In the genomic region with DNA sequence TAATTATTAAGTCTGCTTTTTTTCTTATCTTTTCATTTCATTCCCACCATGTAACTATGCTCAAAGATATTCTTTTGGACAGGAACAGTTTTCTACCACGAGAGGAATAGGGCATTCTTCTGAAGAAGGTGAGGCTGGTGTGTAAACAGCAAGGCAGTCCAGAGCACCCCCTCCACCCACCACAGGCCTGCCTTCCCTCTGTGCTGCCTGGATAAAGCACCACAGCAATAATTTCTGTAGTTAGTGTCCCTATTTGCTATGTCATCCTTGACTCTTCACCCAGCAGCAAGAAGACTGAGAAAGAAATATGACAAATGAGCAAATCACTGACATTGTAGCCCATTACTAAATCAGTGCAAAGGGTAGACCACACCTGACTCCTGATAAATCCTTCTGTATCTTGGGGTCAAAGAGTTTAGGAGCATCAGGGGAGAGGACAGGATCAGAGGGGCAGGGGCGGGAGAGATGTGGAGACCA, we compare ENCODE assay signal across 18 cellular contexts.
DNase-seq lines count a peak whose midpoint lies in the region; ATAC-seq and TF ChIP-seq lines count a peak whose summit lies in the region.
"Had no signal": no experiment of that assay in that cellular context is flagged by ENCODE, and none has a peak within 500 bp of the region (broad histone marks: within the 10 kb centered on the region; RNA-seq: fewer than 3 reads in every experiment).

No MANE protein-coding gene starts in this region.

- H3K4me1 ChIP-seq in lower lobe of right lung (peaks cover 4% of the 10 kb centered on the region), upper lobe of right lung (peaks cover 14% of the 10 kb centered on the region), vagina (no peaks in the 10 kb centered on the region)

- DNase-seq in left cardiac atrium: no peak
- no peak for DNase-seq in Right ventricle myocardium inferior (ENCODE audit: missing footprints)
- DNase-seq in brain microvascular endothelial cell: no peak
- DNase-seq in lower lobe of right lung: no peak
- DNase-seq in upper lobe of right lung: no peak
- no peak for DNase-seq in DMS114 treated with DMSO at 0.1 percent for 48 hours (lab: John Stamatoyannopoulos, UW; ENCODE audit: unreplicated experiment)
- DNase-seq in vagina (ENCODE audit: extremely low spot score in 2 of 2): no peak
- DNase-seq in mesenteric fat pad (ENCODE audit: low spot score): no peak
- DNase-seq: ACHN; activated CD4-positive, alpha-beta T cell treated with anti-CD3 and anti-CD28 coated beads for 1 hour; activated CD8-positive, alpha-beta memory T cell treated with anti-CD3 and anti-CD28 coated beads, Interleukin-2, amount 50 U/mL, for 4 hours; activated gamma-delta T cell; CD8-positive, alpha-beta T cell; cortex of kidney; natural killer cell; NCI-H1930; NCI-H510A treated with DMSO at 0.1 percent for 48 hours; T-helper 9 cell had no signal

- intact Hi-C loops in left cardiac atrium (cut with DNase I): no loop called here
- intact Hi-C loops in Right ventricle myocardium inferior (cut with DNase I): loop anchor here (10.0 kb wide), 1 partner anchor 230 kb away; no protein-coding TSS in a partner anchor
- intact Hi-C loops in lower lobe of right lung (cut with DNase I): no loop called here
- intact Hi-C loops in upper lobe of right lung (cut with DNase I): no loop called here
- intact Hi-C loops in vagina (cut with DNase I): loop anchor here (10.0 kb wide), 1 partner anchor 1330 kb away; no protein-coding TSS in a partner anchor

- H3K4me3 ChIP-seq in brain microvascular endothelial cell (ENCODE audit: low read depth, low read length) (no peak overlapping the region), lower lobe of right lung (no peak overlapping the region), upper lobe of right lung (no peak overlapping the region), vagina (no peak overlapping the region)

- H3K9me3 ChIP-seq in lower lobe of right lung (no peaks in the 10 kb centered on the region), upper lobe of right lung (no peaks in the 10 kb centered on the region), vagina (no peaks in the 10 kb centered on the region)

- H3K27me3 ChIP-seq in brain microvascular endothelial cell (replicated peaks): no peaks in the 10 kb centered on the region
- H3K27me3 ChIP-seq in lower lobe of right lung (ENCODE audit: low read depth): no peaks in the 10 kb centered on the region
- H3K27me3 ChIP-seq in upper lobe of right lung: no peaks in the 10 kb centered on the region
- no peaks in the 10 kb centered on the region for H3K27me3 ChIP-seq in vagina

- H3K36me3 ChIP-seq in brain microvascular endothelial cell (replicated peaks): no peaks in the 10 kb centered on the region
- no peaks in the 10 kb centered on the region for H3K36me3 ChIP-seq in lower lobe of right lung
- no peaks in the 10 kb centered on the region for H3K36me3 ChIP-seq in upper lobe of right lung
- no peaks in the 10 kb centered on the region for H3K36me3 ChIP-seq in vagina

- no peak for TF ChIP-seq POLR2A in vagina (IDR thresholded peaks at IDR 0.05)

- ATAC-seq in left cardiac atrium (peak; percentile 7 to 43), Right ventricle myocardium inferior (no peak), lower lobe of right lung (peak; percentile 50 to 67), upper lobe of right lung (peak; percentile 72)
- ATAC-seq: CD8-positive, alpha-beta T cell; natural killer cell had no signal

- TF ChIP-seq CTCF in brain microvascular endothelial cell (IDR thresholded peaks at IDR 0.05; ENCODE audit: low read depth, low read length, missing control alignments) (no peak), lower lobe of right lung (IDR thresholded peaks at IDR 0.05) (no peak), upper lobe of right lung (IDR thresholded peaks at IDR 0.05) (no peak), vagina (IDR thresholded peaks at IDR 0.05) (no peak)

- H3K27ac ChIP-seq in brain microvascular endothelial cell: peak overlapping the region; percentile 36
- peak overlapping the region; percentile 14 for H3K27ac ChIP-seq in lower lobe of right lung
- H3K27ac ChIP-seq in upper lobe of right lung: peak overlapping the region; percentile 53
- no peak overlapping the region for H3K27ac ChIP-seq in vagina

- in situ Hi-C loops in brain microvascular endothelial cell (cut with HindIII; ENCODE audit: low pct_ligation_motif_present, low sequenced_read_pairs): no loop called here

Comparison
In these comparisons a context has a peak if more than half of its experiments do, and no peak if none do; other contexts are left out.
1. intact Hi-C loops: an anchor here in Right ventricle myocardium inferior (10.0 kb wide) and vagina (10.0 kb wide); none called in left cardiac atrium, lower lobe of right lung and upper lobe of right lung.